Comparison of ENCODE assay signal across 9 cellular contexts in the genomic region with DNA sequence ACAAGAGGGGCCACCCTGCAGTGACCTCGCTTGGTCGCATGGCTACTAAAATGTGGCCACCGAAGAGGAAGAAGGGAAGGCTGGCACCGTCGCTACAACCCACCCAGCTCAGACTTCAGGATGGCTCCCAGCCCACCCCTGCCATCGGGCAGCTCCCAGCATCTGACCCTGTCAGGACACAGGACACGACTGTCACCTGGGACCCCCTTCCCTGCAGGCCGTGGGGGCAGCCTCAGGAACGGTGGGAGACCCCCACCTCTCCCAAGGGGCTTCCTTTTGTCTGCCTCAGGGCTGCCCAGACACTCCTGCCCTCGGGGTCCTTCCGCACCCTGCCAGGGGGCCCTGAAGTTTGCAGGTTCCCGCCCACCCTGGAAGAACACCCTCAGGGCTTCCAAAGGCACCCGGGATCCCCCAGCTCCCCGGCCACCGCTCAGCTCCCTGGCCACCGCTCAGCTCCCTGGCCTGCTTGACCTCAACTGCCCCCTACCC. TPM values are rescaled to one million over a fixed set of nuclear protein-coding genes. Genes with fewer than 3 reads are reported as not detected.
"Had no signal": no experiment of that assay in that cellular context is flagged by ENCODE, and none has a peak within 500 bp of the region (broad histone marks: within the 10 kb centered on the region; RNA-seq: fewer than 3 reads in every experiment).

No MANE protein-coding gene starts in this region.

- H3K27me3 ChIP-seq: cardiac muscle cell had no signal

- DNase-seq: NCI-H2081 treated with DMSO at 0.1 percent for 48 hours, NCI-H524 treated with DMSO at 0.1 percent for 48 hours had no signal

- H3K27ac ChIP-seq: cardiac muscle cell had no signal

- H3K36me3 ChIP-seq: cardiac muscle cell had no signal

- H3K4me3 ChIP-seq: cardiac muscle cell had no signal

- FAIRE-seq: TTC549 had no signal

RNA-seq across cellular contexts. Expression of gene RTP5, which starts 7.7 kb away (rescaled TPM):
- total RNA-seq: activated naive CD4-positive, alpha-beta T cell treated with anti-CD3 and anti-CD28 coated beads for 36 hours; activated T-helper 1 cell treated with anti-CD3 and anti-CD28 coated beads, Interleukin-12 subunit alpha, Interleukin-12 subunit beta, Interleukin-2, Interleukin-4 antibody, amounts not matched to agents 30 ng/mL and 10 ng/mL and 1 ng/mL, durations not matched to agents 14 hours and 24 hours and 36 hours; cardiac muscle cell; MCF 10A; NCI-H460; RPMI7951 had no signal
- polyA plus RNA-seq: cardiac muscle cell had no signal

RNA-seq across cellular contexts. Expression of gene PDCD1, which starts 18.5 kb away (rescaled TPM):
- total RNA-seq: cardiac muscle cell, MCF 10A, NCI-H460, RPMI7951 had no signal
- polyA plus RNA-seq: cardiac muscle cell had no signal
